ENCODE assay signal across 17 cellular contexts in genomic region chr11:56948991-56949390, GRCh38. TPM values are rescaled to one million over a fixed set of nuclear protein-coding genes. Genes with fewer than 3 reads are reported as not detected.
DNase-seq lines count a peak whose midpoint lies in the region; ATAC-seq and TF ChIP-seq lines count a peak whose summit lies in the region.
"Had no signal": no experiment of that assay in that cellular context is flagged by ENCODE, and none has a peak within 500 bp of the region (broad histone marks: within the 10 kb centered on the region; RNA-seq: fewer than 3 reads in every experiment).

No MANE protein-coding gene starts in this region.

- peak; percentile 65 to 68 for DNase-seq in Caco-2
- peak; percentile 39 for DNase-seq in HuH-7.5 (ENCODE audit: low spot score)
- no peak for DNase-seq in mucosa of descending colon
- no peak for DNase-seq in NCI-H1694 treated with DMSO at 0.1 percent for 48 hours (lab: John Stamatoyannopoulos, UW)
- DNase-seq in stimulated activated CD4-positive, alpha-beta T cell treated with anti-CD3 and anti-CD28 coated beads, Interleukin-4, amount 100 ng/mL, for 1 hour: no peak
- DNase-seq in HCEC 1CT: no peak
- DNase-seq: ACHN; BE2C; C1 segment of cervical spinal cord; CD4-positive, CD25-positive, alpha-beta regulatory T cell; CD8-positive, alpha-beta memory T cell; DMS79 treated with DMSO at 0.1 percent for 48 hours; GF-D8; GOT3; H7 had no signal

- POLR2A ChIA-PET in Caco-2 (lab: Charles Lee): no interaction called here

- no TSS peak for BruUV-seq in Caco-2 (replicated peaks; lab: Mats Ljungman, UMichigan)

- peaks cover 10% of the 10 kb centered on the region for H3K4me1 Mint-ChIP-seq in Caco-2 (ENCODE audit: low read depth, unreplicated experiment)
- H3K4me1 Mint-ChIP-seq: CD4-positive, CD25-positive, alpha-beta regulatory T cell; CD8-positive, alpha-beta memory T cell had no signal

- ATAC-seq in mucosa of descending colon: peak; percentile 61
- ATAC-seq: HepG2 had no signal

- H3K36me3 ChIP-seq in Caco-2 (ENCODE audit: control insufficient read depth, insufficient read depth, low read length) (no peaks in the 10 kb centered on the region; the same call in 1 of the 2 replicates), mucosa of descending colon (ENCODE audit: low read depth) (no peaks in the 10 kb centered on the region)
- H3K36me3 ChIP-seq: BE2C had no signal

- H3K4me1 ChIP-seq in Caco-2 (peaks cover 27% of the 10 kb centered on the region), mucosa of descending colon (ENCODE audit: low read depth) (no peaks in the 10 kb centered on the region)
- H3K4me1 ChIP-seq: BE2C had no signal

- CTCF ChIA-PET in Caco-2 (lab: Charles Lee): interaction anchor here (0.7 to 1.1 kb wide), 2 partner anchors 300 to 301 kb away, joined by 3 to 5 read pairs; no protein-coding TSS in a partner anchor

- H3K27ac Mint-ChIP-seq in Caco-2 (ENCODE audit: unreplicated experiment): peak overlapping the region; percentile 91
- H3K27ac Mint-ChIP-seq: CD4-positive, CD25-positive, alpha-beta regulatory T cell; CD8-positive, alpha-beta memory T cell had no signal

- TF ChIP-seq CTCF in Caco-2 (IDR thresholded peaks at IDR 0.05; ENCODE audit: insufficient read depth in 1 of 2, low read depth in 1 of 2, low read length in 1 of 2, severe bottlenecking in 1 of 2, unreplicated experiment in 1 of 2) (no peak), mucosa of descending colon (IDR thresholded peaks at IDR 0.05) (no peak)

- intact Hi-C loops in Caco-2 (cut with micrococcal nuclease; ENCODE audit: unreplicated experiment): no loop called here
- intact Hi-C loops in mucosa of descending colon (cut with DNase I, micrococcal nuclease): no loop called here

- no peaks in the 10 kb centered on the region for H3K27me3 Mint-ChIP-seq in Caco-2 (ENCODE audit: insufficient read depth, unreplicated experiment)
- H3K27me3 Mint-ChIP-seq: CD4-positive, CD25-positive, alpha-beta regulatory T cell; CD8-positive, alpha-beta memory T cell had no signal

- H3K4me3 ChIP-seq in Caco-2 (ENCODE audit: low read depth, low read length) (no peak overlapping the region), mucosa of descending colon (no peak overlapping the region)

- H3K9me3 ChIP-seq in Caco-2: peaks cover 24% of the 10 kb centered on the region
- peaks cover 2% of the 10 kb centered on the region for H3K9me3 ChIP-seq in mucosa of descending colon
- H3K9me3 ChIP-seq: BE2C had no signal

- no peaks in the 10 kb centered on the region for H3K27me3 ChIP-seq in Caco-2 (replicated peaks; ENCODE audit: control insufficient read depth, insufficient read depth, low read length)
- H3K27me3 ChIP-seq: BE2C had no signal

- peaks cover 39% of the 10 kb centered on the region for H3K9me3 Mint-ChIP-seq in Caco-2 (ENCODE audit: unreplicated experiment)

- peak overlapping the region; percentile 59 for H3K4me3 Mint-ChIP-seq in Caco-2 (ENCODE audit: unreplicated experiment)
- H3K4me3 Mint-ChIP-seq: CD4-positive, CD25-positive, alpha-beta regulatory T cell; CD8-positive, alpha-beta memory T cell had no signal

- H3K36me3 Mint-ChIP-seq in Caco-2 (ENCODE audit: insufficient read depth, unreplicated experiment): peaks cover 6% of the 10 kb centered on the region
- H3K36me3 Mint-ChIP-seq: CD4-positive, CD25-positive, alpha-beta regulatory T cell; CD8-positive, alpha-beta memory T cell had no signal

RNA-seq across cellular contexts. Expression of gene OR5AK2, which starts 39.7 kb away (rescaled TPM):
- not detected in 2 replicates for total RNA-seq in Caco-2 (2022)
- not detected for total RNA-seq in mucosa of descending colon
- total RNA-seq: A172; CD4-positive, CD25-positive, alpha-beta regulatory T cell; CD8-positive, alpha-beta memory T cell; H7; HepG2 had no signal

Comparison
In these comparisons a context has a peak if more than half of its experiments do, and no peak if none do; other contexts are left out.
1. DNase-seq: peak in Caco-2 (2 of 2) and HuH-7.5 (single experiment); none in mucosa of descending colon (0 of 3), NCI-H1694 treated with DMSO at 0.1 percent for 48 hours (single experiment), stimulated activated CD4-positive, alpha-beta T cell treated with anti-CD3 and anti-CD28 coated beads, Interleukin-4, amount 100 ng/mL, for 1 hour (single experiment) and HCEC 1CT (single experiment).